1 cellular context compared by ENCODE assay signal in the genomic region with DNA sequence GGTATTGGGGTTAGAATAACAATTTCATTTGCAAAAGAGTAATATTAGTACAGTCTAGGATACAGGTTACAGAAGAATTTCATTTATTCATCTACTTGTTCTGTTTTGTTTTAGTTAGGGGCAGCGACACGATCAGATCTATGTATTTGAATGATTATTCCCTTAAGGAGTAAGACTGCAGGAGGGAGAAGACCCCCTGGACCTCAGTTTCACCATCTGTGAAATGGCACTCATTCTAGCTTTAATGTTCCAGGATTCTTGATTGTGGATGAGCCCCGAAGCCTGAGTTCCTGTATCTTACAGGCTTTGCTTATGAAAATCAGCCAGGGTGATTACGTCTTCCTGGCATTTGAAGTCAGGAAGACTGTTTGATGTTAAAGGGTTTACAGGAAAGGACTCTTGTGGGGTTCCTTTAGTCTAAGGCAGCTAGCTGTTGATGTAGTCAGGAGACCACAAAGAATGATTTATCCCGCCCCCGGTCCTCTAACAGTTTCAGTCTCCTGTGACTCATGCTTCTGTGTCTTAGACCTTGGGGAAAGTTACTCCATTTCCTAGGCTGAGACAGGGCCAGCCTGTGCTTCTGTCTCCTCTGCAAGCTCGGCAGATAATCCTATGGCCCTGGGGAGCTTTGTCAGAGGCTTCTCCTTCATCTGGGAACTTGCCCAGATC.
TF ChIP-seq lines count a peak whose summit lies in the region.

No MANE protein-coding gene starts in this region.

TF ChIP-seq in H1, 55 proteins besides CTCF, POLR2A, EP300 and RAD21:
- TF ChIP-seq KDM1A (IDR thresholded peaks at IDR 0.05; ENCODE audit: borderline replicate concordance, low read length): peak; percentile 72; the same call in 1 of the 2 replicates
- TF ChIP-seq NRF1 (IDR thresholded peaks at IDR 0.05; ENCODE audit: low read depth, low read length): no peak
- TF ChIP-seq CHD2 (IDR thresholded peaks at IDR 0.05; ENCODE audit: low read length): no peak
TF ChIP-seq in H1: peak in this region for 1.
